ENCODE assay signal across 8 cellular contexts in the genomic region with DNA sequence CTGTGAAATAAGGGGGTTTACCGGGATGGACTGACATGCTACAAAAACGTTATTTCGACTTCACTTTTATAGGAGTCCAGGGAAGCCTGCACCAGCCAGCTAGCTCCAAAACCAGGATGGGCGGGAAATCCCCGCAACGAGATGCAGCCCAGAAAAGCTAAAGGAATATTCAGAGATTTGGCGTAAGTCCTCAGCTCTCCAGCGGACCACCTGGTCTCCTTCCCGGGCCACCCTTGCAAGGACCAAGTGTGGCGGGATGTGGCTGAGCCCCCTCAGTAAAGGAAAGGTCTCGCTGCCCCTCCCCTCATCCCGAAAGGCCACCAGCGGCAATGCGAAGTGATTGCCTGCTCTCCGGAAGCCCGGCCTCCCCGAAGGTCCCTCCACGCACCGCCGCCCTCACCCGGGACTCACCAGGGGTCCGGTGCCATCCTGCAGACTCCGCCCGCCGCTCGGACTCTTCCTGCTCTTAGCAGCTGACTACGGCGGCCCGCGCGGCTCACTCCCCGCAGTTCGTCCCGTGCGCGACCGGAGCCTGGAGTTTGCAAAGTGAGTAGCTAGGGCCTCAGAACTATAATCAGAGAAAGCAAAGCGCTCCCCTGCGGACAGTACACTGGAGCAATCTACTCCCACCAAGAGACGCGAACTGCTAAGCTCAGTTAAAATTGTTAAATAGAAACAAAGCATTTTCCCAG. TPM values are rescaled to one million over a fixed set of nuclear protein-coding genes. Genes with fewer than 3 reads are reported as not detected.
A peak's percentile ranks its signal among the peaks of the same experiment; 100 is the strongest.
DNase-seq lines count a peak whose midpoint lies in the region; ATAC-seq and TF ChIP-seq lines count a peak whose summit lies in the region.

A gene with protein sequence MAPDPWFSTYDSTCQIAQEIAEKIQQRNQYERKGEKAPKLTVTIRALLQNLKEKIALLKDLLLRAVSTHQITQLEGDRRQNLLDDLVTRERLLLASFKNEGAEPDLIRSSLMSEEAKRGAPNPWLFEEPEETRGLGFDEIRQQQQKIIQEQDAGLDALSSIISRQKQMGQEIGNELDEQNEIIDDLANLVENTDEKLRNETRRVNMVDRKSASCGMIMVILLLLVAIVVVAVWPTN (minus strand): TSS at position 440 of the 692 bp plus-strand sequence. CDS start 12 bp downstream, at position 428.

- intact Hi-C loops in activated CD8-positive, alpha-beta T cell treated with anti-CD3 and anti-CD28 coated beads for 36 hours (cut with micrococcal nuclease): no loop called here

- TF ChIP-seq CTCF in AG09309 (IDR thresholded peaks at IDR 0.05; ENCODE audit: control insufficient read depth, insufficient read depth, low read depth, low read length, missing control alignments) (no peak), lung (IDR thresholded peaks at IDR 0.05; ENCODE audit: control extremely low read depth, extremely low read depth) (no peak)
- no peak for TF ChIP-seq CTCF in activated CD8-positive, alpha-beta T cell treated with anti-CD3 and anti-CD28 coated beads for 36 hours (IDR thresholded peaks at IDR 0.05)

- peak within 1 kb of the TSS; percentile 71 for H3K27ac Mint-ChIP-seq in activated CD8-positive, alpha-beta T cell treated with anti-CD3 and anti-CD28 coated beads for 36 hours

- H3K4me3 ChIP-seq in AG09309 (ENCODE audit: control insufficient read depth, low read depth, low read length): peak within 1 kb of the TSS; percentile 67
- H3K4me3 ChIP-seq in ectodermal cell (ENCODE audit: insufficient read depth, low read depth, low read length): peak within 1 kb of the TSS; percentile 94
- H3K4me3 ChIP-seq in lung: peak within 1 kb of the TSS; percentile 79

- no peaks in the 10 kb centered on the region for H3K9me3 Mint-ChIP-seq in activated CD8-positive, alpha-beta T cell treated with anti-CD3 and anti-CD28 coated beads for 36 hours

- H3K4me1 ChIP-seq in ectodermal cell (ENCODE audit: control insufficient read depth, insufficient read depth, low read length) (no peaks in the 10 kb centered on the region), lung (ENCODE audit: control insufficient read depth in 2 of 2, insufficient read depth in 2 of 2, low read length in 2 of 2) (peaks cover 0 to 3% of the 10 kb centered on the region in 2 donors)

- CTCF ChIA-PET in activated CD8-positive, alpha-beta T cell treated with anti-CD3 and anti-CD28 coated beads for 36 hours (lab: Charles Lee): interaction anchor here (1.5 to 5.0 kb wide), 5 partner anchors 9 to 100 kb away, joined by 3 to 28 read pairs (median 16); no protein-coding TSS in a partner anchor

- no peaks in the 10 kb centered on the region for H3K9me3 ChIP-seq in ectodermal cell (ENCODE audit: control insufficient read depth, low read length)
- no peaks in the 10 kb centered on the region for H3K9me3 ChIP-seq in lung (ENCODE audit: control insufficient read depth in 2 of 2, insufficient read depth in 1 of 2, low read length in 1 of 2)

- H3K36me3 ChIP-seq in ectodermal cell (ENCODE audit: control insufficient read depth, insufficient read depth, low read length) (no peaks in the 10 kb centered on the region), lung (ENCODE audit: control insufficient read depth in 2 of 2, insufficient read depth in 2 of 2, low read length in 2 of 2) (peaks cover 0 to 1% of the 10 kb centered on the region in 2 donors)

- H3K27me3 Mint-ChIP-seq in activated CD8-positive, alpha-beta T cell treated with anti-CD3 and anti-CD28 coated beads for 36 hours: no peaks in the 10 kb centered on the region

- H3K4me1 Mint-ChIP-seq in activated CD8-positive, alpha-beta T cell treated with anti-CD3 and anti-CD28 coated beads for 36 hours (ENCODE audit: low read depth): peaks cover 11% of the 10 kb centered on the region

- peak within 1 kb of the TSS; percentile 83 for H3K4me3 Mint-ChIP-seq in activated CD8-positive, alpha-beta T cell treated with anti-CD3 and anti-CD28 coated beads for 36 hours

- H3K27ac ChIP-seq in ectodermal cell (ENCODE audit: insufficient read depth, low read depth, low read length, poor library complexity, severe bottlenecking) (no peak within 1 kb of the TSS), lung (ENCODE audit: low read depth in 1 of 2, low read length in 1 of 2) (peak within 1 kb of the TSS in 1 of 2 donors; percentile 27)

- DNase-seq in AG09309 (ENCODE audit: low read depth) (peak; percentile 43), NCI-H82 (lab: John Stamatoyannopoulos, UW) (peak; percentile 84), lung (ENCODE audit: low spot score) (peak; percentile 90)
- DNase-seq in activated CD8-positive, alpha-beta T cell treated with anti-CD3 and anti-CD28 coated beads for 36 hours: peak; percentile 91
- DNase-seq in stimulated activated CD4-positive, alpha-beta T cell treated with anti-CD3 and anti-CD28 coated beads, TNF-alpha, amount 100 ng/mL, for 24 hours (ENCODE audit: low read depth in 3 of 3): peak; percentile 72 to 83 (median 73)

- no peaks in the 10 kb centered on the region for H3K27me3 ChIP-seq in ectodermal cell (ENCODE audit: control insufficient read depth, insufficient read depth, low read length, poor library complexity, severe bottlenecking)
- no peaks in the 10 kb centered on the region for H3K27me3 ChIP-seq in lung (ENCODE audit: control insufficient read depth, insufficient read depth)

- no peaks in the 10 kb centered on the region for H3K36me3 Mint-ChIP-seq in activated CD8-positive, alpha-beta T cell treated with anti-CD3 and anti-CD28 coated beads for 36 hours (ENCODE audit: low read depth)

- WGBS in ectodermal cell, 2 experiments: 1% methylated on average over 41 of the region's 41 CpGs
- 0 to 1% methylated on average over 41 of the region's 41 CpGs for WGBS in lung, 2 donors

- POLR2A ChIA-PET in activated CD8-positive, alpha-beta T cell treated with anti-CD3 and anti-CD28 coated beads for 36 hours (lab: Charles Lee): no interaction called here

- ATAC-seq in GM18909 (IDR thresholded peaks at IDR 0.05; ENCODE audit: poor library complexity, unreplicated experiment): peak; percentile 81
- ATAC-seq in HG03280 (IDR thresholded peaks at IDR 0.05; ENCODE audit: unreplicated experiment): peak; percentile 68
- ATAC-seq in activated CD8-positive, alpha-beta T cell treated with anti-CD3 and anti-CD28 coated beads for 36 hours: peak; percentile 79
- peak; percentile 85 for ATAC-seq in lung (ENCODE audit: insufficient read depth, low FRiP score)

RNA-seq across cellular contexts. Expression of the gene that starts here (rescaled TPM):
- 10 to 100 TPM; 59.6 to 71.5 TPM for total RNA-seq in activated CD8-positive, alpha-beta T cell treated with anti-CD3 and anti-CD28 coated beads for 36 hours
- polyA plus RNA-seq in ectodermal cell (2013, experiment 1 of 4): 50.4 TPM
- polyA plus RNA-seq in ectodermal cell (2013, experiment 2 of 4): 50.1 TPM
- 52.7 TPM for polyA plus RNA-seq in ectodermal cell (2013, experiment 3 of 4)
- 51.0 TPM for polyA plus RNA-seq in ectodermal cell (2013, experiment 4 of 4)
- 10 to 100 TPM; 62.5 to 81.1 TPM for total RNA-seq in lung
- 10 to 100 TPM; 36.5 to 64.0 TPM for polyA plus RNA-seq in lung
